1 cellular context compared by ENCODE assay signal in the genomic region with DNA sequence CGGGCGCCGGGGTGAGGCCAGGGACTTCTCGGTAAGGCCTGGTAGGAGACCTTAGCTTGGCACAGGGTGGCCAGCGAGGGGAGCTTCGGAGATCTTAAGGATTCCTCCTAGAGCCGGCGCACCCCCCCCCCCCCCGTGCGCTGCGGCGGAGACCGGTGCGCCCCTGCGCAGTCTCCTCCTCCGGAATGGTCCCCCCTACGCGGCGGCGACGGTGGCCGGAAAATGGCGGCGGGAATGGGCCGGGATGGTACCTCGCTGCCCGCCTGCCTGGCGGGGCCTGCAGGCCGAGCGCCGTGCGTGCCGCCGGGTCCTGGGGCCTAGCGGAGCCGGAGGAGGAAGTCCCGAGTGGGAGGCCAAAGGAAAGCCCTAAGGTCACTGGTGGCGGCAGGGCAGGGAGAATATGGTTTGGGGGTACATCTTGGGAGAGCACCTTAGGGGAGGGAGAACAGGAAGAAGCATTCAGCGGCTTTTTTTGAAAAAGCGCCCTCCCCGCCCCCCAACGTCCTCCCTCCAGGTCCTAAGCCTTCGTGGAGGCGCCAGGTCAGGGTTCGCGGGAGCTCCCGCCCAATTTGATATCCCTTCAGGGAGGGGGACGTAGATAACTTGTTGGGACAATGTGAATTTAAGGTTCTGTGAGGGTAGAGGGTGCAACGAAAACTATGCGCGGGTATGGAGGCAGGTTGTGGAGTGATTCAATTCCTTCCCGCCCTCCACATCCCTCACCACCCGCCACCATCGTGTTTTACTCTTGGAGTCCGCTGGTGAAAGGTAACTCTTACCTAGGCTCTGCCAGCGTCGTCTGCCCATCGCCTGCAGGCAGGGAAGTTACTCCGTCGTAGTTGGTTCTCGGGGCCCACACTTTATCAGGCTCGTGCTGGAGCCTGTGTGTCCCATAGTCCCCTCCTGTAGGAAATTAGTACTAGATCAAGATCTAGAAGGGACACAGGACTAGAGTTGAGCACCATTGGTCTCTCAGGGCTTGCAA.
A peak's percentile ranks its signal among the peaks of the same experiment; 100 is the strongest.
TF ChIP-seq lines count a peak whose summit lies in the region.

No MANE protein-coding gene starts in this region.

TF ChIP-seq in K562, 482 proteins besides CTCF, POLR2A, EP300 and RAD21 (continued from another document and continues in another):
- TF ChIP-seq MGA (IDR thresholded peaks at IDR 0.05) (peak; percentile 87), EP400 (IDR thresholded peaks at IDR 0.05) (peak; percentile 33), CREM (IDR thresholded peaks at IDR 0.05; ENCODE audit: low read depth) (no peak), CREB1 (IDR thresholded peaks at IDR 0.05) (no peak), CREB1 (CRISPR knock-in tag; IDR thresholded peaks at IDR 0.05) (no peak), GATAD2A (IDR thresholded peaks at IDR 0.05) (0 out of 2 replicates have a peak, but pooled peaks have one; percentile 58), SREBF1 (IDR thresholded peaks at IDR 0.05; ENCODE audit: borderline replicate concordance, low read depth, low read length) (no peak), ZNF511 (CRISPR knock-in tag; IDR thresholded peaks at IDR 0.05) (no peak; the same call in 1 of the 2 replicates), ZBTB11 (CRISPR knock-in tag; IDR thresholded peaks at IDR 0.05) (peak in 1 of 3 experiments; percentile 11; a peak in 1 of 6 replicates), ZNF592 (IDR thresholded peaks at IDR 0.05) (peak; percentile 67), CBX1 (IDR thresholded peaks at IDR 0.05; ENCODE audit: low read depth) (0 out of 2 replicates have a peak, but pooled peaks have one; percentile 19), FOXM1 (IDR thresholded peaks at IDR 0.05; ENCODE audit: low read depth) (peak; percentile 40), FOXM1 (CRISPR knock-in tag; IDR thresholded peaks at IDR 0.05; ENCODE audit: low read depth) (no peak; the same call in 1 of the 2 replicates), IRF2 (CRISPR knock-in tag; IDR thresholded peaks at IDR 0.05) (no peak)
- TF ChIP-seq, protein P1, sequence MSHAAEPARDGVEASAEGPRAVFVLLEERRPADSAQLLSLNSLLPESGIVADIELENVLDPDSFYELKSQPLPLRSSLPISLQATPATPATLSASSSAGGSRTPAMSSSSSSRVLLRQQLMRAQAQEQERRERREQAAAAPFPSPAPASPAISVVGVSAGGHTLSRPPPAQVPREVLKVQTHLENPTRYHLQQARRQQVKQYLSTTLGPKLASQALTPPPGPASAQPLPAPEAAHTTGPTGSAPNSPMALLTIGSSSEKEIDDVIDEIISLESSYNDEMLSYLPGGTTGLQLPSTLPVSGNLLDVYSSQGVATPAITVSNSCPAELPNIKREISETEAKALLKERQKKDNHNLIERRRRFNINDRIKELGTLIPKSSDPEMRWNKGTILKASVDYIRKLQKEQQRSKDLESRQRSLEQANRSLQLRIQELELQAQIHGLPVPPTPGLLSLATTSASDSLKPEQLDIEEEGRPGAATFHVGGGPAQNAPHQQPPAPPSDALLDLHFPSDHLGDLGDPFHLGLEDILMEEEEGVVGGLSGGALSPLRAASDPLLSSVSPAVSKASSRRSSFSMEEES (CRISPR knock-in tag; IDR thresholded peaks at IDR 0.05): no peak
- TF ChIP-seq, protein P2, sequence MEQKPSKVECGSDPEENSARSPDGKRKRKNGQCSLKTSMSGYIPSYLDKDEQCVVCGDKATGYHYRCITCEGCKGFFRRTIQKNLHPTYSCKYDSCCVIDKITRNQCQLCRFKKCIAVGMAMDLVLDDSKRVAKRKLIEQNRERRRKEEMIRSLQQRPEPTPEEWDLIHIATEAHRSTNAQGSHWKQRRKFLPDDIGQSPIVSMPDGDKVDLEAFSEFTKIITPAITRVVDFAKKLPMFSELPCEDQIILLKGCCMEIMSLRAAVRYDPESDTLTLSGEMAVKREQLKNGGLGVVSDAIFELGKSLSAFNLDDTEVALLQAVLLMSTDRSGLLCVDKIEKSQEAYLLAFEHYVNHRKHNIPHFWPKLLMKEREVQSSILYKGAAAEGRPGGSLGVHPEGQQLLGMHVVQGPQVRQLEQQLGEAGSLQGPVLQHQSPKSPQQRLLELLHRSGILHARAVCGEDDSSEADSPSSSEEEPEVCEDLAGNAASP (IDR thresholded peaks at IDR 0.05): no peak
